33 cellular contexts compared by ENCODE assay signal in genomic region chr1:158554352-158554751, GRCh38. TPM values are rescaled to one million over a fixed set of nuclear protein-coding genes. Genes with fewer than 3 reads are reported as not detected.
"Had no signal": no experiment of that assay in that cellular context is flagged by ENCODE, and none has a peak within 500 bp of the region (broad histone marks: within the 10 kb centered on the region; RNA-seq: fewer than 3 reads in every experiment).

A gene with protein sequence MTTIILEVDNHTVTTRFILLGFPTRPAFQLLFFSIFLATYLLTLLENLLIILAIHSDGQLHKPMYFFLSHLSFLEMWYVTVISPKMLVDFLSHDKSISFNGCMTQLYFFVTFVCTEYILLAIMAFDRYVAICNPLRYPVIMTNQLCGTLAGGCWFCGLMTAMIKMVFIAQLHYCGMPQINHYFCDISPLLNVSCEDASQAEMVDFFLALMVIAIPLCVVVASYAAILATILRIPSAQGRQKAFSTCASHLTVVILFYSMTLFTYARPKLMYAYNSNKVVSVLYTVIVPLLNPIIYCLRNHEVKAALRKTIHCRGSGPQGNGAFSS (minus strand): TSS chr1:158554405. CDS start chr1:158548105, 6,300 bp downstream.

- H3K27ac ChIP-seq: ascending aorta, cardiac muscle cell, VCaP had no signal

- FAIRE-seq: bronchial epithelial cell, TTC549 had no signal

- H3K36me3 ChIP-seq: ascending aorta, cardiac muscle cell had no signal

- H3K4me1 ChIP-seq: ascending aorta had no signal

- DNase-seq: activated B cell treated with CpG ODN at 0.5 μM for 24 hours; activated CD4-positive, alpha-beta memory T cell treated with anti-CD3 and anti-CD28 coated beads for 36 hours; activated CD4-positive, alpha-beta T cell treated with anti-CD3 and anti-CD28 coated beads for 4 hours; activated CD4-positive, alpha-beta T cell treated with anti-CD3 and anti-CD28 coated beads, Interleukin-2, amount 10 ng/mL, durations not matched to agents 24 days and 14 days; activated CD4-positive, alpha-beta T cell treated with anti-CD3 and anti-CD28 coated beads, Interleukin-2, amount 50 U/mL, for 1 hour; activated CD4-positive, alpha-beta T cell treated with anti-CD3 and anti-CD28 coated beads, Interleukin-2, amount 50 U/mL, for 4 hours; activated CD4-positive, CD25-positive, alpha-beta regulatory T cell treated with anti-CD3 and anti-CD28 coated beads, Interleukin-2, amount 50 U/mL, for 72 hours; activated CD8-positive, alpha-beta memory T cell treated with anti-CD3 and anti-CD28 coated beads, Interleukin-2, amount 50 U/mL, for 4 hours; activated CD8-positive, alpha-beta T cell treated with anti-CD3 and anti-CD28 coated beads for 36 hours; activated gamma-delta T cell; activated naive CD4-positive, alpha-beta T cell treated with anti-CD3 and anti-CD28 coated beads, Interleukin-2, amount 10 ng/mL, durations not matched to agents 7 days and 5 days; activated naive CD4-positive, alpha-beta T cell treated with Interleukin-2 at 50 U/mL for 16 hours; activated naive CD8-positive, alpha-beta T cell treated with anti-CD3 and anti-CD28 coated beads, Interleukin-2, amount 10 ng/mL, durations not matched to agents 7 days and 5 days; activated naive CD8-positive, alpha-beta T cell treated with anti-CD3 and anti-CD28 coated beads, Interleukin-2, amount 50 U/mL, for 24 hours; activated T-cell treated with anti-CD3 and anti-CD28 coated beads for 4 hours; activated T-cell treated with anti-CD3 and anti-CD28 coated beads, Interleukin-2, amount 50 U/mL, for 1 hour; activated T-cell treated with anti-CD3 and anti-CD28 coated beads, Interleukin-2, amount 50 U/mL, for 4 hours; activated T-cell treated with anti-CD3 and anti-CD28 coated beads, Interleukin-2, amount 50 U/mL, for 72 hours; amygdala; anterior cingulate cortex; central memory CD4-positive, alpha-beta T cell; T-helper 1 cell; T-helper 2 cell; T-helper 9 cell had no signal

- H3K9me3 ChIP-seq: ascending aorta had no signal

- ATAC-seq: activated CD8-positive, alpha-beta T cell treated with anti-CD3 and anti-CD28 coated beads for 36 hours; activated naive CD8-positive, alpha-beta T cell treated with anti-CD3 and anti-CD28 coated beads, Interleukin-2, amount 50 U/mL, for 24 hours; activated T-cell treated with anti-CD3 and anti-CD28 coated beads, Interleukin-2, amount 50 U/mL, for 4 hours; activated T-cell treated with anti-CD3 and anti-CD28 coated beads, Interleukin-2, amount 50 U/mL, for 72 hours; activated T-helper 17 cell treated with anti-CD3 and anti-CD28 coated beads, Interleukin-2, amount 50 U/mL, for 72 hours had no signal

- H3K4me3 ChIP-seq: ascending aorta, cardiac muscle cell had no signal

- H3K27me3 ChIP-seq: ascending aorta, cardiac muscle cell had no signal

RNA-seq across cellular contexts. Expression of the gene that starts here (rescaled TPM):
- total RNA-seq: activated B cell treated with CpG ODN at 0.5 μM for 24 hours; activated CD4-positive, alpha-beta memory T cell treated with anti-CD3 and anti-CD28 coated beads for 36 hours; activated CD4-positive, alpha-beta T cell treated with anti-CD3 and anti-CD28 coated beads, Interleukin-2, amount 10 ng/mL, durations not matched to agents 24 days and 14 days; activated CD8-positive, alpha-beta memory T cell treated with anti-CD3 and anti-CD28 coated beads for 36 hours; activated CD8-positive, alpha-beta T cell treated with anti-CD3 and anti-CD28 coated beads for 36 hours; activated naive CD8-positive, alpha-beta T cell treated with anti-CD3 and anti-CD28 coated beads, Interleukin-2, amount 10 ng/mL, durations not matched to agents 7 days and 5 days; activated T-cell treated with anti-CD3 and anti-CD28 coated beads, Interleukin-2, amount 50 U/mL, for 4 hours; activated T-cell treated with anti-CD3 and anti-CD28 coated beads, Interleukin-2, amount 50 U/mL, for 72 hours; activated T-helper 1 cell treated with anti-CD3 and anti-CD28 coated beads, Interleukin-12 subunit alpha, Interleukin-12 subunit beta, Interleukin-2, Interleukin-4 antibody, amounts not matched to agents 30 ng/mL and 10 ng/mL and 1 ng/mL, durations not matched to agents 14 hours and 24 hours and 36 hours; activated T-helper 17 cell treated with anti-CD3 and anti-CD28 coated beads, Interleukin-2, amount 50 U/mL, for 72 hours; ascending aorta; bronchial epithelial cell; cardiac muscle cell had no signal
- polyA plus RNA-seq: adipose tissue, cardiac muscle cell had no signal
